1 cellular context compared by ENCODE assay signal in the genomic region with DNA sequence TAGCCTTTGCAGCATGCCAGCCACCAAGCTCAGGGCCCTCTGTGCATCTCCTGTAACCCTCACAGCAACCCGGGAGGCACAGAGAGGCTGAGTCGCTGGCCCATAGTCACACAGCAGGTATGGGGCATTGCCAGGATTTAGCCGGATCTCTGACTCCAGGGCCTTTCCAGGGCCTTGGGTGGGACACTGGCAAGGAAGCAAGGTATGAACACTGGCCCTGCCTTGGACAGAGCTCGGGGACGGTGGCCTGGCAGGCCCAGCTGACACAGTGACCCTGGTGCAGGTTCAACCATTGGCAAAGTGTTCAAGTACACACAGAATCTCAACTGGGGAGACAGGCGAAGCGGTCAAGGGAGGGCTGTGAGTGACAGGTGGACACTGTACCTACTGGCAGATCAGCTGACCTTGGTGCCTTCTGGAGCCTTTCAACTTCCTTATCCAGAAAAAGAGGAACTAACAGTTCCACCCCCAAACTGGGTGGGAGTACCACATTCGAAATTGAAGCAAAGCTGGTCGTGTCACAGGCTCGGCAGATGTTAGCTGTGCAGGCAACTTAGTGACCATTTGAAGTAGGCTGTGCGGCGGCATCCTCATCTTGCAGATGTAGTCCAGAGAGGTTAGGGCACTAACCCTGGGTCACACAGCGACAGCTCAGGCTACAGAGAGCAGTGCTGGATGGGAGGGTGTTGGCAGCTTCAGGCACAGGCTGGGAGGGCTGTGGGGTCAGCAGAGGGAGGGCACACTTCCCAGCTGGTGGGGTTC.
TF ChIP-seq lines count a peak whose summit lies in the region.

No MANE protein-coding gene starts in this region.

TF ChIP-seq in SK-N-SH treated with all-trans-retinoic acid at 6 μM for 48 hours, 23 proteins besides CTCF, POLR2A, EP300 and RAD21 (continued from another document):
- TF ChIP-seq, protein P1, sequence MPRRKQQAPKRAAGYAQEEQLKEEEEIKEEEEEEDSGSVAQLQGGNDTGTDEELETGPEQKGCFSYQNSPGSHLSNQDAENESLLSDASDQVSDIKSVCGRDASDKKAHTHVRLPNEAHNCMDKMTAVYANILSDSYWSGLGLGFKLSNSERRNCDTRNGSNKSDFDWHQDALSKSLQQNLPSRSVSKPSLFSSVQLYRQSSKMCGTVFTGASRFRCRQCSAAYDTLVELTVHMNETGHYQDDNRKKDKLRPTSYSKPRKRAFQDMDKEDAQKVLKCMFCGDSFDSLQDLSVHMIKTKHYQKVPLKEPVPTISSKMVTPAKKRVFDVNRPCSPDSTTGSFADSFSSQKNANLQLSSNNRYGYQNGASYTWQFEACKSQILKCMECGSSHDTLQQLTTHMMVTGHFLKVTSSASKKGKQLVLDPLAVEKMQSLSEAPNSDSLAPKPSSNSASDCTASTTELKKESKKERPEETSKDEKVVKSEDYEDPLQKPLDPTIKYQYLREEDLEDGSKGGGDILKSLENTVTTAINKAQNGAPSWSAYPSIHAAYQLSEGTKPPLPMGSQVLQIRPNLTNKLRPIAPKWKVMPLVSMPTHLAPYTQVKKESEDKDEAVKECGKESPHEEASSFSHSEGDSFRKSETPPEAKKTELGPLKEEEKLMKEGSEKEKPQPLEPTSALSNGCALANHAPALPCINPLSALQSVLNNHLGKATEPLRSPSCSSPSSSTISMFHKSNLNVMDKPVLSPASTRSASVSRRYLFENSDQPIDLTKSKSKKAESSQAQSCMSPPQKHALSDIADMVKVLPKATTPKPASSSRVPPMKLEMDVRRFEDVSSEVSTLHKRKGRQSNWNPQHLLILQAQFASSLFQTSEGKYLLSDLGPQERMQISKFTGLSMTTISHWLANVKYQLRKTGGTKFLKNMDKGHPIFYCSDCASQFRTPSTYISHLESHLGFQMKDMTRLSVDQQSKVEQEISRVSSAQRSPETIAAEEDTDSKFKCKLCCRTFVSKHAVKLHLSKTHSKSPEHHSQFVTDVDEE (CRISPR knock-in tag; IDR thresholded peaks at IDR 0.05), result no peak
- TF ChIP-seq OSR1 (CRISPR knock-in tag; IDR thresholded peaks at IDR 0.05) (no peak), RARB (CRISPR knock-in tag; IDR thresholded peaks at IDR 0.05) (no peak), TOX (CRISPR knock-in tag; IDR thresholded peaks at IDR 0.05; ENCODE audit: borderline replicate concordance) (no peak), ESRRG (CRISPR knock-in tag; IDR thresholded peaks at IDR 0.05) (no peak), ZNF70 (CRISPR knock-in tag; IDR thresholded peaks at IDR 0.05) (no peak)
- TF ChIP-seq, protein P2, sequence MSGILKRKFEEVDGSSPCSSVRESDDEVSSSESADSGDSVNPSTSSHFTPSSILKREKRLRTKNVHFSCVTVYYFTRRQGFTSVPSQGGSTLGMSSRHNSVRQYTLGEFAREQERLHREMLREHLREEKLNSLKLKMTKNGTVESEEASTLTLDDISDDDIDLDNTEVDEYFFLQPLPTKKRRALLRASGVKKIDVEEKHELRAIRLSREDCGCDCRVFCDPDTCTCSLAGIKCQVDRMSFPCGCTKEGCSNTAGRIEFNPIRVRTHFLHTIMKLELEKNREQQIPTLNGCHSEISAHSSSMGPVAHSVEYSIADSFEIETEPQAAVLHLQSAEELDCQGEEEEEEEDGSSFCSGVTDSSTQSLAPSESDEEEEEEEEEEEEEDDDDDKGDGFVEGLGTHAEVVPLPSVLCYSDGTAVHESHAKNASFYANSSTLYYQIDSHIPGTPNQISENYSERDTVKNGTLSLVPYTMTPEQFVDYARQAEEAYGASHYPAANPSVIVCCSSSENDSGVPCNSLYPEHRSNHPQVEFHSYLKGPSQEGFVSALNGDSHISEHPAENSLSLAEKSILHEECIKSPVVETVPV (CRISPR knock-in tag; IDR thresholded peaks at IDR 0.05), result no peak
- TF ChIP-seq, protein P3, sequence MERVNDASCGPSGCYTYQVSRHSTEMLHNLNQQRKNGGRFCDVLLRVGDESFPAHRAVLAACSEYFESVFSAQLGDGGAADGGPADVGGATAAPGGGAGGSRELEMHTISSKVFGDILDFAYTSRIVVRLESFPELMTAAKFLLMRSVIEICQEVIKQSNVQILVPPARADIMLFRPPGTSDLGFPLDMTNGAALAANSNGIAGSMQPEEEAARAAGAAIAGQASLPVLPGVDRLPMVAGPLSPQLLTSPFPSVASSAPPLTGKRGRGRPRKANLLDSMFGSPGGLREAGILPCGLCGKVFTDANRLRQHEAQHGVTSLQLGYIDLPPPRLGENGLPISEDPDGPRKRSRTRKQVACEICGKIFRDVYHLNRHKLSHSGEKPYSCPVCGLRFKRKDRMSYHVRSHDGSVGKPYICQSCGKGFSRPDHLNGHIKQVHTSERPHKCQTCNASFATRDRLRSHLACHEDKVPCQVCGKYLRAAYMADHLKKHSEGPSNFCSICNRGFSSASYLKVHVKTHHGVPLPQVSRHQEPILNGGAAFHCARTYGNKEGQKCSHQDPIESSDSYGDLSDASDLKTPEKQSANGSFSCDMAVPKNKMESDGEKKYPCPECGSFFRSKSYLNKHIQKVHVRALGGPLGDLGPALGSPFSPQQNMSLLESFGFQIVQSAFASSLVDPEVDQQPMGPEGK (CRISPR knock-in tag; IDR thresholded peaks at IDR 0.05; ENCODE audit: borderline replicate concordance), result no peak
TF ChIP-seq in SK-N-SH treated with all-trans-retinoic acid at 6 μM for 48 hours: peak in this region for 0.
